In the genomic region with DNA sequence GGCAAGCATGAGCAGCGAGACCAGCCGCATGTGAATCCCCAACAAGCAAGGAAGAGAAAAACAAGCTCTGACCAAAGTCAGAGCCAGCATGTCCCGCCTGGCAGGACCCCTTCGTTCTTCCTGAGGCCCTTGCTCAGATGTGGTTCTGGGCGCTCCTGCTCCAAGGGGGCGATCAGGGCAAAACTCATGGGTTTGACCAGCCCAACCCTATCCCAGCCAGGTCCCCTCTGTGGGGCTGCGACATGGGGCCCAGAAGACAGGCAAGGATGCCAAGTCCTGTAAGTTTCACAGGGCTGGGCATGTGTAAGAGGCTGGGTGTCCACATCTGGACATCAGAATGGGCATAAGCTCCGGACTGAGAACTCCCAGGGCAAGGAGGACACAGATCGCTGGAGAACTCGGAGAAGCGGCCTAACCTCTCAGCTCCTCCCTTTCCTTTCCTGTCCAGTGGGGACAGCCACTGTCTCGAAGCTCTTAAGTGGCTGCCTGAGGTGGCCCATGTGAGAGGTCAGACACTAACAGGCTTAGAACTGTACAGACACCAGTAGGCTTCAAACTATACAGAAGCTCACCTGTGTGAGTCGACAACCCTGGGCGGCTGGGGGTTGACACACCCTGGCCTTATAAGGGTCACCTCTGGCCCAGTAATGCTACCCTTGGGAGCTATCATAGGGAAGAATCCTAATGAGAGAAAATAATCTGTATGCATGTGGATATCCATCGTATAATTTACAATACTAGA, we compare ENCODE assay signal across 2 cellular contexts.
TF ChIP-seq lines count a peak whose summit lies in the region.

No MANE protein-coding gene starts in this region.

TF ChIP-seq in WTC11, 78 proteins besides CTCF, POLR2A, EP300 and RAD21:
- TF ChIP-seq TEAD4 (CRISPR knock-in tag; IDR thresholded peaks at IDR 0.05) (no peak), FOXJ3 (CRISPR knock-in tag; IDR thresholded peaks at IDR 0.05; ENCODE audit: borderline replicate concordance) (no peak), OVOL2 (CRISPR knock-in tag; IDR thresholded peaks at IDR 0.05; ENCODE audit: borderline replicate concordance) (no peak), TCF7 (CRISPR knock-in tag; IDR thresholded peaks at IDR 0.05; ENCODE audit: low read depth) (no peak), SMAD4 (CRISPR knock-in tag; IDR thresholded peaks at IDR 0.05) (no peak), NR2C2 (CRISPR knock-in tag; IDR thresholded peaks at IDR 0.05) (no peak)
- TF ChIP-seq, protein P1, sequence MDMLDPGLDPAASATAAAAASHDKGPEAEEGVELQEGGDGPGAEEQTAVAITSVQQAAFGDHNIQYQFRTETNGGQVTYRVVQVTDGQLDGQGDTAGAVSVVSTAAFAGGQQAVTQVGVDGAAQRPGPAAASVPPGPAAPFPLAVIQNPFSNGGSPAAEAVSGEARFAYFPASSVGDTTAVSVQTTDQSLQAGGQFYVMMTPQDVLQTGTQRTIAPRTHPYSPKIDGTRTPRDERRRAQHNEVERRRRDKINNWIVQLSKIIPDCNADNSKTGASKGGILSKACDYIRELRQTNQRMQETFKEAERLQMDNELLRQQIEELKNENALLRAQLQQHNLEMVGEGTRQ (CRISPR knock-in tag; IDR thresholded peaks at IDR 0.05): no peak
- TF ChIP-seq, protein P2, sequence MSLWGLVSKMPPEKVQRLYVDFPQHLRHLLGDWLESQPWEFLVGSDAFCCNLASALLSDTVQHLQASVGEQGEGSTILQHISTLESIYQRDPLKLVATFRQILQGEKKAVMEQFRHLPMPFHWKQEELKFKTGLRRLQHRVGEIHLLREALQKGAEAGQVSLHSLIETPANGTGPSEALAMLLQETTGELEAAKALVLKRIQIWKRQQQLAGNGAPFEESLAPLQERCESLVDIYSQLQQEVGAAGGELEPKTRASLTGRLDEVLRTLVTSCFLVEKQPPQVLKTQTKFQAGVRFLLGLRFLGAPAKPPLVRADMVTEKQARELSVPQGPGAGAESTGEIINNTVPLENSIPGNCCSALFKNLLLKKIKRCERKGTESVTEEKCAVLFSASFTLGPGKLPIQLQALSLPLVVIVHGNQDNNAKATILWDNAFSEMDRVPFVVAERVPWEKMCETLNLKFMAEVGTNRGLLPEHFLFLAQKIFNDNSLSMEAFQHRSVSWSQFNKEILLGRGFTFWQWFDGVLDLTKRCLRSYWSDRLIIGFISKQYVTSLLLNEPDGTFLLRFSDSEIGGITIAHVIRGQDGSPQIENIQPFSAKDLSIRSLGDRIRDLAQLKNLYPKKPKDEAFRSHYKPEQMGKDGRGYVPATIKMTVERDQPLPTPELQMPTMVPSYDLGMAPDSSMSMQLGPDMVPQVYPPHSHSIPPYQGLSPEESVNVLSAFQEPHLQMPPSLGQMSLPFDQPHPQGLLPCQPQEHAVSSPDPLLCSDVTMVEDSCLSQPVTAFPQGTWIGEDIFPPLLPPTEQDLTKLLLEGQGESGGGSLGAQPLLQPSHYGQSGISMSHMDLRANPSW (CRISPR knock-in tag; conservative IDR thresholded peaks at IDR 0.05; ENCODE audit: low read depth): no peak
- TF ChIP-seq, protein P3, sequence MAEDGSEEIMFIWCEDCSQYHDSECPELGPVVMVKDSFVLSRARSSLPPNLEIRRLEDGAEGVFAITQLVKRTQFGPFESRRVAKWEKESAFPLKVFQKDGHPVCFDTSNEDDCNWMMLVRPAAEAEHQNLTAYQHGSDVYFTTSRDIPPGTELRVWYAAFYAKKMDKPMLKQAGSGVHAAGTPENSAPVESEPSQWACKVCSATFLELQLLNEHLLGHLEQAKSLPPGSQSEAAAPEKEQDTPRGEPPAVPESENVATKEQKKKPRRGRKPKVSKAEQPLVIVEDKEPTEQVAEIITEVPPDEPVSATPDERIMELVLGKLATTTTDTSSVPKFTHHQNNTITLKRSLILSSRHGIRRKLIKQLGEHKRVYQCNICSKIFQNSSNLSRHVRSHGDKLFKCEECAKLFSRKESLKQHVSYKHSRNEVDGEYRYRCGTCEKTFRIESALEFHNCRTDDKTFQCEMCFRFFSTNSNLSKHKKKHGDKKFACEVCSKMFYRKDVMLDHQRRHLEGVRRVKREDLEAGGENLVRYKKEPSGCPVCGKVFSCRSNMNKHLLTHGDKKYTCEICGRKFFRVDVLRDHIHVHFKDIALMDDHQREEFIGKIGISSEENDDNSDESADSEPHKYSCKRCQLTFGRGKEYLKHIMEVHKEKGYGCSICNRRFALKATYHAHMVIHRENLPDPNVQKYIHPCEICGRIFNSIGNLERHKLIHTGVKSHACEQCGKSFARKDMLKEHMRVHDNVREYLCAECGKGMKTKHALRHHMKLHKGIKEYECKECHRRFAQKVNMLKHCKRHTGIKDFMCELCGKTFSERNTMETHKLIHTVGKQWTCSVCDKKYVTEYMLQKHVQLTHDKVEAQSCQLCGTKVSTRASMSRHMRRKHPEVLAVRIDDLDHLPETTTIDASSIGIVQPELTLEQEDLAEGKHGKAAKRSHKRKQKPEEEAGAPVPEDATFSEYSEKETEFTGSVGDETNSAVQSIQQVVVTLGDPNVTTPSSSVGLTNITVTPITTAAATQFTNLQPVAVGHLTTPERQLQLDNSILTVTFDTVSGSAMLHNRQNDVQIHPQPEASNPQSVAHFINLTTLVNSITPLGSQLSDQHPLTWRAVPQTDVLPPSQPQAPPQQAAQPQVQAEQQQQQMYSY (CRISPR knock-in tag; IDR thresholded peaks at IDR 0.05): no peak
- TF ChIP-seq, protein P4, sequence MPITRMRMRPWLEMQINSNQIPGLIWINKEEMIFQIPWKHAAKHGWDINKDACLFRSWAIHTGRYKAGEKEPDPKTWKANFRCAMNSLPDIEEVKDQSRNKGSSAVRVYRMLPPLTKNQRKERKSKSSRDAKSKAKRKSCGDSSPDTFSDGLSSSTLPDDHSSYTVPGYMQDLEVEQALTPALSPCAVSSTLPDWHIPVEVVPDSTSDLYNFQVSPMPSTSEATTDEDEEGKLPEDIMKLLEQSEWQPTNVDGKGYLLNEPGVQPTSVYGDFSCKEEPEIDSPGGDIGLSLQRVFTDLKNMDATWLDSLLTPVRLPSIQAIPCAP (CRISPR knock-in tag; IDR thresholded peaks at IDR 0.05): no peak

TF ChIP-seq in H1, 55 proteins besides CTCF, POLR2A, EP300 and RAD21:
- no peak for TF ChIP-seq KDM5A (IDR thresholded peaks at IDR 0.05; ENCODE audit: low read length)
